ENCODE assay signal across 24 cellular contexts in the genomic region with DNA sequence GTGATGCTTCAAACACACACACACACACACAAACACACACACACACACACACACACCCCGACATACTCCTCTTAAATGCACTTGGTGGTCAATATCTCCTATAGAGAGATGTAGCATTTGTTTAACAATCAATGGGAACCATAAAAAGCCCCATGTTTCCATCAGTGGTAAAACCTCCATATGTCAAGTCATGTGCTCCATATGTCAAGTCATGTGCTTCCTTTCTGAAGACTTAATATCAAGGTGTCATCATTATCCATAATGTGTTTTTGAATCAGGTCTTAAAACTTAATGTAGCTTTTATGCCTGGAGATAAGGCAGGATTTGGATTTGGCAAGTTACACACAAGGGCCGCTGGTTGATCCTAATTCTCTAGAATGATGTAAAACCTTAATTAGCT. TPM values are rescaled to one million over a fixed set of nuclear protein-coding genes. Genes with fewer than 3 reads are reported as not detected.
"Had no signal": no experiment of that assay in that cellular context is flagged by ENCODE, and none has a peak within 500 bp of the region (broad histone marks: within the 10 kb centered on the region; RNA-seq: fewer than 3 reads in every experiment).

No MANE protein-coding gene starts in this region.

- H3K27me3 ChIP-seq: pancreas, tibial nerve, vagina had no signal

- H3K27ac Mint-ChIP-seq: immature natural killer cell; naive thymus-derived CD4-positive, alpha-beta T cell; natural killer cell treated with Interleukin-12 subunit alpha and Interleukin-12 subunit beta and Interleukin-15 and Interleukin-18, amount 100 ng/mL, for 72 hours; stimulated activated effector memory CD8-positive, alpha-beta T cell treated with anti-CD3 and anti-CD28 coated beads, Interleukin-12 subunit alpha, Interleukin-12 subunit beta, amount 100 ng/mL, for 72 hours; stimulated activated naive CD8-positive, alpha-beta T cell treated with anti-CD3 and anti-CD28 coated beads, Interleukin-15, amount 100 ng/mL, for 72 hours; type B pancreatic cell had no signal

- H3K36me3 ChIP-seq: left ventricle myocardium inferior, pancreas, prostate gland, sigmoid colon, spleen, tibial nerve, vagina had no signal

- FAIRE-seq: pancreas, small intestine had no signal

- H3K4me3 ChIP-seq: left ventricle myocardium inferior, lung, mucosa of descending colon, pancreas, prostate gland, sigmoid colon, spleen, tibial nerve, vagina had no signal

- ATAC-seq: mucosa of descending colon; naive thymus-derived CD4-positive, alpha-beta T cell; natural killer cell treated with Interleukin-12 subunit alpha and Interleukin-12 subunit beta and Interleukin-15 and Interleukin-18, amount 100 ng/mL, for 72 hours; pancreas; right cardiac atrium; stimulated activated effector memory CD8-positive, alpha-beta T cell treated with anti-CD3 and anti-CD28 coated beads, Interleukin-12 subunit alpha, Interleukin-12 subunit beta, amount 100 ng/mL, for 72 hours; stimulated activated naive CD8-positive, alpha-beta T cell treated with anti-CD3 and anti-CD28 coated beads, Interleukin-15, amount 100 ng/mL, for 72 hours had no signal

- H3K9me3 ChIP-seq: left ventricle myocardium inferior, mucosa of descending colon, pancreas, prostate gland, sigmoid colon, spleen, tibial nerve, vagina had no signal

- H3K27ac ChIP-seq: left ventricle myocardium inferior, pancreas, prostate gland, sigmoid colon, spleen, tibial nerve, vagina had no signal

- H3K4me1 Mint-ChIP-seq: immature natural killer cell; naive thymus-derived CD4-positive, alpha-beta T cell; stimulated activated effector memory CD8-positive, alpha-beta T cell treated with anti-CD3 and anti-CD28 coated beads, Interleukin-12 subunit alpha, Interleukin-12 subunit beta, amount 100 ng/mL, for 72 hours; stimulated activated naive CD8-positive, alpha-beta T cell treated with anti-CD3 and anti-CD28 coated beads, Interleukin-15, amount 100 ng/mL, for 72 hours had no signal

- H3K4me1 ChIP-seq: left ventricle myocardium inferior, pancreas, prostate gland, sigmoid colon, spleen, tibial nerve, vagina had no signal

- H3K4me3 Mint-ChIP-seq: immature natural killer cell; naive thymus-derived CD4-positive, alpha-beta T cell; natural killer cell treated with Interleukin-12 subunit alpha and Interleukin-12 subunit beta and Interleukin-15 and Interleukin-18, amount 100 ng/mL, for 72 hours; stimulated activated effector memory CD8-positive, alpha-beta T cell treated with anti-CD3 and anti-CD28 coated beads, Interleukin-12 subunit alpha, Interleukin-12 subunit beta, amount 100 ng/mL, for 72 hours; stimulated activated naive CD8-positive, alpha-beta T cell treated with anti-CD3 and anti-CD28 coated beads, Interleukin-15, amount 100 ng/mL, for 72 hours; type B pancreatic cell had no signal

- H3K36me3 Mint-ChIP-seq: immature natural killer cell; natural killer cell treated with Interleukin-12 subunit alpha and Interleukin-12 subunit beta and Interleukin-15 and Interleukin-18, amount 100 ng/mL, for 72 hours; stimulated activated effector memory CD8-positive, alpha-beta T cell treated with anti-CD3 and anti-CD28 coated beads, Interleukin-12 subunit alpha, Interleukin-12 subunit beta, amount 100 ng/mL, for 72 hours; type B pancreatic cell had no signal

- DNase-seq: immature natural killer cell; islet precursor cell; left ventricle myocardium inferior; midbrain; mucosa of descending colon; naive thymus-derived CD4-positive, alpha-beta T cell; pancreas; posterior cingulate gyrus; retina; right cardiac atrium; sigmoid colon; small intestine; spleen; stimulated activated CD4-positive, alpha-beta T cell treated with anti-CD3 and anti-CD28 coated beads, Interleukin-4, amount 100 ng/mL, for 24 hours; stimulated activated naive CD4-positive, alpha-beta T cell treated with Interleukin-2 at 50 U/mL for 16 hours; stimulated activated naive CD8-positive, alpha-beta T cell treated with anti-CD3 and anti-CD28 coated beads, Interleukin-15, amount 100 ng/mL, for 72 hours had no signal

- H3K9me3 Mint-ChIP-seq: natural killer cell treated with Interleukin-12 subunit alpha and Interleukin-12 subunit beta and Interleukin-15 and Interleukin-18, amount 100 ng/mL, for 72 hours; stimulated activated effector memory CD8-positive, alpha-beta T cell treated with anti-CD3 and anti-CD28 coated beads, Interleukin-12 subunit alpha, Interleukin-12 subunit beta, amount 100 ng/mL, for 72 hours; stimulated activated naive CD8-positive, alpha-beta T cell treated with anti-CD3 and anti-CD28 coated beads, Interleukin-15, amount 100 ng/mL, for 72 hours; type B pancreatic cell had no signal

RNA-seq across cellular contexts. Expression of a gene that starts 26.6 kb away (rescaled TPM):
- total RNA-seq: kidney epithelial cell; naive thymus-derived CD4-positive, alpha-beta T cell; natural killer cell treated with Interleukin-12 subunit alpha and Interleukin-12 subunit beta and Interleukin-15 and Interleukin-18, amount 100 ng/mL, for 72 hours had no signal
- polyA plus RNA-seq: immature natural killer cell had no signal
